ENCODE assay signal across 12 cellular contexts in genomic region chr11:46675949-46676348, GRCh38. TPM values are rescaled to one million over a fixed set of nuclear protein-coding genes. Genes with fewer than 3 reads are reported as not detected.
DNase-seq lines count a peak whose midpoint lies in the region; ATAC-seq, FAIRE-seq and TF ChIP-seq lines count a peak whose summit lies in the region.
"Had no signal": no experiment of that assay in that cellular context is flagged by ENCODE, and none has a peak within 500 bp of the region (broad histone marks: within the 10 kb centered on the region; RNA-seq: fewer than 3 reads in every experiment).

No MANE protein-coding gene starts in this region.

- in situ Hi-C loops in Panc1 (cut with HindIII; ENCODE audit: low pct_unique_long_range_greater_than_20kb, low sequenced_read_pairs) = no loop called here

- 90% methylated on average over 7 of the region's 7 CpGs for WGBS in A549 (ENCODE audit: missing lambda C conversion rate)
- 57 to 71% methylated on average over 7 of the region's 7 CpGs for WGBS in esophagus squamous epithelium, 2 donors
- WGBS in trophoblast cell (ENCODE audit: extremely low coverage, insufficient coverage, insufficient read length) = no CpG with 5 or more reads among the region's 7 CpGs

- no TSS peak for BruUV-seq in Panc1 (replicated peaks; lab: Mats Ljungman, UMichigan)

- CTCF ChIA-PET in A549 (lab: Yijun Ruan, JAX) (interaction anchor here (0.7 kb wide), 1 partner anchor 23 kb away, joined by 3 read pairs; no protein-coding TSS in a partner anchor), Panc1 (lab: Charles Lee) (no interaction called here)

- H3K27me3 ChIP-seq in Panc1 (ENCODE audit: control insufficient read depth, insufficient read depth, low read length) (no peaks in the 10 kb centered on the region), esophagus squamous epithelium (no peaks in the 10 kb centered on the region), trophoblast cell (ENCODE audit: insufficient read depth, low read length) (no peaks in the 10 kb centered on the region)

- H3K36me3 ChIP-seq in Panc1 (ENCODE audit: control insufficient read depth, insufficient read depth, low read length) = no peaks in the 10 kb centered on the region; the same call in 1 of the 2 replicates
- peaks cover 48 to 77% (median 48%) of the 10 kb centered on the region in 3 donors for H3K36me3 ChIP-seq in esophagus squamous epithelium
- H3K36me3 ChIP-seq in trophoblast cell (ENCODE audit: control insufficient read depth in 1 of 2, insufficient read depth in 2 of 2, low read length in 2 of 2) = peaks cover 58 to 66% of the 10 kb centered on the region in 2 experiments

- H3K79me2 ChIP-seq in trophoblast cell (ENCODE audit: control insufficient read depth, insufficient read depth, low read length, poor library complexity) = no peaks in the 10 kb centered on the region

- H3K9ac ChIP-seq in trophoblast cell (ENCODE audit: low read length) = no peak overlapping the region

- no peaks in the 10 kb centered on the region for H3K9me3 ChIP-seq in A549
- H3K9me3 ChIP-seq in Panc1 (ENCODE audit: control insufficient read depth, insufficient read depth, low read depth, low read length) = no peaks in the 10 kb centered on the region
- H3K9me3 ChIP-seq in esophagus squamous epithelium = no peaks in the 10 kb centered on the region
- H3K9me3 ChIP-seq in trophoblast cell (ENCODE audit: insufficient read depth, low read depth, low read length) = no peaks in the 10 kb centered on the region

- H3K14ac ChIP-seq in trophoblast cell (ENCODE audit: low read length) = peak overlapping the region; percentile 62

- peak overlapping the region; percentile 86 for H4K91ac ChIP-seq in trophoblast cell (ENCODE audit: low read depth, low read length)

- H3K4me1 ChIP-seq in A549 (peaks cover 15% of the 10 kb centered on the region), Panc1 (ENCODE audit: control insufficient read depth, insufficient read depth, low read length) (peaks cover 8% of the 10 kb centered on the region), esophagus squamous epithelium (peaks cover 30 to 63% (median 34%) of the 10 kb centered on the region in 3 donors), trophoblast cell (ENCODE audit: control insufficient read depth in 1 of 2, insufficient read depth in 2 of 2, low read length in 2 of 2) (peaks cover 17 to 20% of the 10 kb centered on the region in 2 experiments)

- H2BK5ac ChIP-seq in trophoblast cell (ENCODE audit: low read depth, low read length, poor library complexity) = peak overlapping the region; percentile 64

- no peak for TF ChIP-seq CTCF in A549 (IDR thresholded peaks at IDR 0.05)
- TF ChIP-seq CTCF in Panc1 (IDR thresholded peaks at IDR 0.05) = no peak
- TF ChIP-seq CTCF in esophagus squamous epithelium (IDR thresholded peaks at IDR 0.05) = no peak
- no peak for TF ChIP-seq CTCF in D721Med (IDR thresholded peaks at IDR 0.05; ENCODE audit: insufficient read depth, missing control alignments)

- peak overlapping the region; percentile 27 for H4K8ac ChIP-seq in trophoblast cell (ENCODE audit: low read depth, low read length)

- no peak overlapping the region for H3K4ac ChIP-seq in trophoblast cell (ENCODE audit: low read depth, low read length)

- ATAC-seq in A549 (no peak), Panc1 (no peak), GM18858 (IDR thresholded peaks at IDR 0.05; ENCODE audit: unreplicated experiment) (no peak), GM19452 (IDR thresholded peaks at IDR 0.05; ENCODE audit: unreplicated experiment) (no peak)

- H3K27ac ChIP-seq in A549 (peak overlapping the region; percentile 12 to 77; a peak in 4 of 6 replicates), Panc1 (ENCODE audit: low read length) (peak overlapping the region; percentile 52), esophagus squamous epithelium (peak overlapping the region; percentile 77 to 90 (median 86)), trophoblast cell (ENCODE audit: low read depth, low read length) (peak overlapping the region; percentile 79)

- H3K4me3 ChIP-seq in A549 (no peak overlapping the region), Panc1 (ENCODE audit: low read depth in 2 of 2, low read length in 2 of 2) (no peak overlapping the region), esophagus squamous epithelium (no peak overlapping the region), trophoblast cell (ENCODE audit: low read depth, low read length) (no peak overlapping the region)

- H3K23ac ChIP-seq in trophoblast cell (ENCODE audit: low read length) = no peak overlapping the region

- intact Hi-C loops in Panc1 (cut with micrococcal nuclease; ENCODE audit: unreplicated experiment) (no loop called here), esophagus squamous epithelium (cut with DNase I) (no loop called here)

- peak overlapping the region; percentile 55 for H3K18ac ChIP-seq in trophoblast cell (ENCODE audit: low read length)

- peak overlapping the region; percentile 63 for H2BK120ac ChIP-seq in trophoblast cell (ENCODE audit: insufficient read depth, low read length, poor library complexity)

- peak overlapping the region; percentile 66 for H4K12ac ChIP-seq in trophoblast cell (ENCODE audit: low read depth, low read length)

- H3K79me1 ChIP-seq in trophoblast cell (ENCODE audit: low read length) = peaks cover 11% of the 10 kb centered on the region

- no peak for TF ChIP-seq RAD21 in A549 (conservative IDR thresholded peaks at IDR 0.05 in 1 of 2, IDR thresholded peaks at IDR 0.05 in 1 of 2)

- FAIRE-seq in A549 (lab: Jason Lieb, UNC) (no peak), GM12892 (lab: Jason Lieb, UNC) (no peak), D721Med (lab: Jason Lieb, UNC) (no peak)

- POLR2A ChIA-PET in A549 (lab: Yijun Ruan, JAX) (no interaction called here), Panc1 (lab: Charles Lee) (interaction anchor here (0.7 kb wide), 1 partner anchor 57 kb away, joined by 14 read pairs; no protein-coding TSS in a partner anchor)

- peak overlapping the region; percentile 17 for H3K4me2 ChIP-seq in A549
- H3K4me2 ChIP-seq in trophoblast cell (ENCODE audit: low read length) = no peak overlapping the region

- DNase-seq in A549 (ENCODE audit: low read depth in 1 of 2, low spot score in 1 of 2) (no peak), Panc1 (ENCODE audit: low read depth, low spot score) (no peak), esophagus squamous epithelium (lab: John Stamatoyannopoulos, UW) (no peak), trophoblast cell (no peak), GM12892 (ENCODE audit: insufficient read length) (no peak), D721Med (ENCODE audit: insufficient read length, low spot score) (no peak)
- DNase-seq: CD4-positive, alpha-beta memory T cell; KG1; T-helper 2 cell had no signal

- H2BK12ac ChIP-seq in trophoblast cell (ENCODE audit: low read length) = peak overlapping the region; percentile 71

- no peak for TF ChIP-seq EP300 in A549 (IDR thresholded peaks at IDR 0.05)

- H2AK5ac ChIP-seq in trophoblast cell (ENCODE audit: low read length) = peak overlapping the region; percentile 87

- H2AFZ ChIP-seq in trophoblast cell (ENCODE audit: insufficient read depth, low read length, poor library complexity) = peak overlapping the region; percentile 52

- TF ChIP-seq POLR2A in A549 (IDR thresholded peaks at IDR 0.05; ENCODE audit: low read length) = no peak
- no peak for TF ChIP-seq POLR2A in esophagus squamous epithelium (IDR thresholded peaks at IDR 0.05)
- TF ChIP-seq POLR2A in GM12892 (IDR thresholded peaks at IDR 0.05; ENCODE audit: low read depth, low read length) = no peak

RNA-seq across cellular contexts. Expression of gene ARHGAP1, which starts 24.5 kb away (rescaled TPM):
- 17.2 and 33.4 TPM in 2 replicates for polyA plus RNA-seq in A549 (2011; rRNA removed)
- polyA plus RNA-seq in A549 (2012; cell fraction: cytosol; rRNA removed) = 24.6 and 30.9 TPM in 2 replicates
- 44.0 and 48.5 TPM in 2 replicates for polyA plus RNA-seq in A549 (2012; cell fraction: nucleus; rRNA removed)
- polyA plus RNA-seq in A549 (2017; fragmentation: RNase III; extraction: RNeasy Plus Mini Kit Qiagen cat#74134 plus additional on column Dnase treatment) = 34.8 to 35.9 TPM (median 35.2 TPM) in 3 replicates
- polyA minus RNA-seq in A549 (2011; rRNA and poly(A)+ RNA removed) = 103 and 114 TPM in 2 replicates
- 43.5 TPM for total RNA-seq in Panc1 (2021; ENCODE audit: unreplicated experiment)
- 29.5 TPM for polyA plus RNA-seq in Panc1 (2012; ENCODE audit: insufficient read length)
- 10 to 100 TPM; 39.2 to 53.6 (median 45.8) TPM for total RNA-seq in esophagus squamous epithelium
- 78.4 and 80.5 TPM in 2 replicates for polyA plus RNA-seq in trophoblast cell (2013)
- polyA plus RNA-seq in GM12892 (2012; ENCODE audit: missing spikeins) = 14.7 TPM

RNA-seq across cellular contexts. Expression of gene ZNF408, which starts 24.9 kb away (rescaled TPM):
- polyA plus RNA-seq in A549 (2011; rRNA removed) (6.7 TPM in 2 replicates), A549 (2017; fragmentation: RNase III; extraction: RNeasy Plus Mini Kit Qiagen cat#74134 plus additional on column Dnase treatment) (14.0 to 16.7 TPM (median 16.5 TPM) in 3 replicates)
- 10.2 and 14.3 TPM in 2 replicates for polyA plus RNA-seq in A549 (2012; cell fraction: cytosol; rRNA removed)
- polyA plus RNA-seq in A549 (2012; cell fraction: nucleus; rRNA removed) = 22.6 and 32.4 TPM in 2 replicates
- 16.4 and 28.9 TPM in 2 replicates for polyA minus RNA-seq in A549 (2011; rRNA and poly(A)+ RNA removed)
- total RNA-seq in Panc1 (2021; ENCODE audit: unreplicated experiment) (19.8 TPM), esophagus squamous epithelium (10 to 100 TPM in 3 of 4 donors, 1 to 10 TPM in 1; 5.2 to 15.1 (median 13.5) TPM)
- 17.0 TPM for polyA plus RNA-seq in Panc1 (2012; ENCODE audit: insufficient read length)
- 9.1 and 9.3 TPM in 2 replicates for polyA plus RNA-seq in trophoblast cell (2013)
- 5.1 TPM for polyA plus RNA-seq in GM12892 (2012; ENCODE audit: missing spikeins)

RNA-seq across cellular contexts. Expression of gene F2, which starts 43.1 kb away (rescaled TPM):
- polyA plus RNA-seq in A549 (2011; rRNA removed) (3.8 and 4.2 TPM in 2 replicates), A549 (2017; fragmentation: RNase III; extraction: RNeasy Plus Mini Kit Qiagen cat#74134 plus additional on column Dnase treatment) (1.5 to 3.0 TPM (median 2.5 TPM) in 3 replicates)
- polyA plus RNA-seq in A549 (2012; cell fraction: cytosol; rRNA removed) = 3.3 and 4.0 TPM in 2 replicates
- 8.1 and 8.4 TPM in 2 replicates for polyA plus RNA-seq in A549 (2012; cell fraction: nucleus; rRNA removed)
- polyA minus RNA-seq in A549 (2011; rRNA and poly(A)+ RNA removed) = 6.7 and 7.1 TPM in 2 replicates
- total RNA-seq in Panc1 (2021; ENCODE audit: unreplicated experiment) (0.64 TPM), esophagus squamous epithelium (under 1 TPM in 1 of 4 donors, not detected in 3; 0.19 TPM)
- polyA plus RNA-seq in Panc1 (2012; ENCODE audit: insufficient read length) = 0.12 TPM
- 0.04 and 0.05 TPM in 2 replicates for polyA plus RNA-seq in trophoblast cell (2013)
- polyA plus RNA-seq in GM12892 (2012; ENCODE audit: missing spikeins) = not detected
- total RNA-seq: CD4-positive, alpha-beta memory T cell; NCI-H460 had no signal
- polyA plus RNA-seq: CD4-positive, alpha-beta memory T cell had no signal

RNA-seq across cellular contexts. Expression of gene ATG13, which starts 58.6 kb away (rescaled TPM):
- polyA plus RNA-seq in A549 (2011; rRNA removed) (58.6 and 75.4 TPM in 2 replicates), A549 (2017; fragmentation: RNase III; extraction: RNeasy Plus Mini Kit Qiagen cat#74134 plus additional on column Dnase treatment) (35.5 to 39.9 TPM (median 39.5 TPM) in 3 replicates)
- polyA plus RNA-seq in A549 (2012; cell fraction: cytosol; rRNA removed) = 34.2 and 47.8 TPM in 2 replicates
- 54.5 and 58.6 TPM in 2 replicates for polyA plus RNA-seq in A549 (2012; cell fraction: nucleus; rRNA removed)
- polyA minus RNA-seq in A549 (2011; rRNA and poly(A)+ RNA removed) = 108 and 123 TPM in 2 replicates
- total RNA-seq in Panc1 (2021; ENCODE audit: unreplicated experiment) (57.9 TPM), esophagus squamous epithelium (10 to 100 TPM; 40.9 to 79.4 (median 66.4) TPM)
- 60.0 TPM for polyA plus RNA-seq in Panc1 (2012; ENCODE audit: insufficient read length)
- 87.2 and 100 TPM in 2 replicates for polyA plus RNA-seq in trophoblast cell (2013)
- polyA plus RNA-seq in GM12892 (2012; ENCODE audit: missing spikeins) = 17.3 TPM

RNA-seq across cellular contexts. Expression of gene HARBI1, which starts 58.9 kb away (rescaled TPM):
- polyA plus RNA-seq in A549 (2011; rRNA removed) = 5.6 and 6.2 TPM in 2 replicates
- polyA plus RNA-seq in A549 (2012; cell fraction: cytosol; rRNA removed) = 1.9 and 2.8 TPM in 2 replicates
- polyA plus RNA-seq in A549 (2012; cell fraction: nucleus; rRNA removed) = 1.1 and 1.2 TPM in 2 replicates
- polyA plus RNA-seq in A549 (2017; fragmentation: RNase III; extraction: RNeasy Plus Mini Kit Qiagen cat#74134 plus additional on column Dnase treatment) = 4.6 to 5.7 TPM (median 5.1 TPM) in 3 replicates
- 7.5 and 8.6 TPM in 2 replicates for polyA minus RNA-seq in A549 (2011; rRNA and poly(A)+ RNA removed)
- total RNA-seq in Panc1 (2021; ENCODE audit: unreplicated experiment) = 6.4 TPM
- 3.6 TPM for polyA plus RNA-seq in Panc1 (2012; ENCODE audit: insufficient read length)
- 1 to 10 TPM; 1.3 to 4.2 (median 2.2) TPM for total RNA-seq in esophagus squamous epithelium
- 3.6 and 3.7 TPM in 2 replicates for polyA plus RNA-seq in trophoblast cell (2013)
- polyA plus RNA-seq in GM12892 (2012; ENCODE audit: missing spikeins) = 3.5 TPM
